Comparison of ENCODE assay signal across 29 cellular contexts in the genomic region with DNA sequence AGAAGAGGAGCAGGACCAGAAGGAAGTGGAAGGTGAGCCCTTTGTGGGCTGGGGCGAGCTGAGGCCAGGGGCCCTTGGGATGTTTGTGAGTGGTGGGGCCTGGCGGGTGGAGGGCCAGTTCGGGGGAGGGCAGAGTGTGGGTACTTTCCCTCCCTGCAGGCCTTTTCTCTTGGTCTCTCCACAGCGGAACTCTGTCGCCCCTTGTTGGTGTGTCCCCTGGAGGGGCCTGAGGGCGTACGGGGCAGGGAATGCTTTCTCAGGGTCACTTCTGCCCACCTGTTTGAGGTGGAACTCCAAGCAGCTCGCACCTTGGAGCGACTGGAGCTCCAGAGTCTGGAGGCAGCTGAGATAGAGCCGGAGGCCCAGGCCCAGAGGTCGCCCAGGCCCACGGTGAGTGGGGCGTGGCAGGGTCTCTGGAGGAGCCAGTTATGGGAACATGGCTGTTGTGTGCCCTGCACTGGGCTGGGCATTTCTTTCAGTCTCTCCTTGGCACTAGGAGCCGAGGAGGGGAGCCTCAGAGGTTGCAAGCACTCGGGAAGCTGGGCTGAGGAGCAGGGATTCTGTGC. TPM values are rescaled to one million over a fixed set of nuclear protein-coding genes. Genes with fewer than 3 reads are reported as not detected.
"Had no signal": no experiment of that assay in that cellular context is flagged by ENCODE, and none has a peak within 500 bp of the region (broad histone marks: within the 10 kb centered on the region; RNA-seq: fewer than 3 reads in every experiment).

No MANE protein-coding gene starts in this region.

- H3K9me3 ChIP-seq: adrenal gland, breast epithelium, MG63, SJCRH30, SK-N-SH had no signal

- H3K27ac Mint-ChIP-seq: activated B cell treated with CpG ODN at 0.5 μM for 24 hours; activated CD4-positive, alpha-beta memory T cell treated with anti-CD3 and anti-CD28 coated beads for 36 hours; activated CD4-positive, alpha-beta T cell treated with anti-CD3 and anti-CD28 coated beads, Interleukin-2, amount 10 ng/mL, durations not matched to agents 7 days and 5 days; activated naive CD8-positive, alpha-beta T cell; T-helper 2 cell treated with Interferon-gamma antibody and Interleukin-4, amounts not matched to agents 5 μg/mL and 100 μg/mL, for 36 hours had no signal

- H3K27ac ChIP-seq: breast epithelium, KMS-11, SJCRH30 had no signal

- H3K27me3 ChIP-seq: adrenal gland, breast epithelium, MG63, SJCRH30 had no signal

- H3K4me3 Mint-ChIP-seq: activated B cell treated with CpG ODN at 0.5 μM for 24 hours; activated CD4-positive, alpha-beta memory T cell treated with anti-CD3 and anti-CD28 coated beads for 36 hours; activated CD4-positive, alpha-beta T cell treated with anti-CD3 and anti-CD28 coated beads, Interleukin-2, amount 10 ng/mL, durations not matched to agents 7 days and 5 days; activated naive CD8-positive, alpha-beta T cell; activated T-cell treated with anti-CD3 and anti-CD28 coated beads, Interleukin-2, amount 50 U/mL, for 4 hours; T-helper 2 cell treated with Interferon-gamma antibody and Interleukin-4, amounts not matched to agents 5 μg/mL and 100 μg/mL, for 36 hours had no signal

- H3K9me3 Mint-ChIP-seq: activated B cell treated with CpG ODN at 0.5 μM for 24 hours; activated CD4-positive, alpha-beta memory T cell treated with anti-CD3 and anti-CD28 coated beads for 36 hours; activated CD4-positive, alpha-beta T cell treated with anti-CD3 and anti-CD28 coated beads, Interleukin-2, amount 10 ng/mL, durations not matched to agents 7 days and 5 days; activated T-cell treated with anti-CD3 and anti-CD28 coated beads, Interleukin-2, amount 50 U/mL, for 4 hours; T-helper 2 cell treated with Interferon-gamma antibody and Interleukin-4, amounts not matched to agents 5 μg/mL and 100 μg/mL, for 36 hours had no signal

- H3K4me1 ChIP-seq: adrenal gland, breast epithelium, SJCRH30 had no signal

- DNase-seq: activated B cell treated with CpG ODN at 0.5 μM for 24 hours; activated CD4-positive, alpha-beta memory T cell treated with anti-CD3 and anti-CD28 coated beads for 36 hours; activated CD4-positive, alpha-beta T cell treated with anti-CD3 and anti-CD28 coated beads, Interleukin-2, amount 10 ng/mL, durations not matched to agents 7 days and 5 days; activated CD8-positive, alpha-beta memory T cell treated with anti-CD3 and anti-CD28 coated beads for 24 hours; activated effector memory CD4-positive, alpha-beta T cell treated with anti-CD3 and anti-CD28 coated beads, Interleukin-2, amount 50 U/mL, for 16 hours; activated naive CD4-positive, alpha-beta T cell treated with Interleukin-2 at 50 U/mL for 16 hours; activated T-cell treated with anti-CD3 and anti-CD28 coated beads, Interleukin-2, amount 50 U/mL, for 4 hours; aorta; MG63; MV-4-11; NCI-H1092 treated with DMSO at 0.1 percent for 48 hours; NCI-H1417 treated with DMSO at 0.1 percent for 48 hours; NCI-H1694; NCI-H2029 treated with DMSO at 0.1 percent for 48 hours; NCI-H345; NCI-H510A; NCI-H526 treated with DMSO at 0.1 percent for 48 hours; NK-92 treated with Interleukin-12 subunit alpha and Interleukin-12 subunit beta, amount 100 ng/mL, for 24 hours; OCI-M1; RPMI8226; SJCRH30; SK-N-SH had no signal

- H3K36me3 ChIP-seq: breast epithelium, MG63, SJCRH30 had no signal

- ATAC-seq: activated T-cell treated with anti-CD3 and anti-CD28 coated beads, Interleukin-2, amount 50 U/mL, for 4 hours; Panc1 had no signal

- H3K4me2 ChIP-seq: KMS-11, SK-N-SH had no signal

- H3K27me3 Mint-ChIP-seq: activated B cell treated with CpG ODN at 0.5 μM for 24 hours; activated CD4-positive, alpha-beta memory T cell treated with anti-CD3 and anti-CD28 coated beads for 36 hours; activated CD4-positive, alpha-beta T cell treated with anti-CD3 and anti-CD28 coated beads, Interleukin-2, amount 10 ng/mL, durations not matched to agents 7 days and 5 days; activated naive CD8-positive, alpha-beta T cell had no signal

- H3K4me3 ChIP-seq: adrenal gland, breast epithelium, MG63, SJCRH30 had no signal

RNA-seq across cellular contexts. Expression of gene SLC4A3, which starts 18.9 kb away (rescaled TPM):
- total RNA-seq: activated B cell treated with CpG ODN at 0.5 μM for 24 hours; activated CD4-positive, alpha-beta memory T cell treated with anti-CD3 and anti-CD28 coated beads for 36 hours; activated CD4-positive, alpha-beta T cell treated with anti-CD3 and anti-CD28 coated beads, Interleukin-2, amount 10 ng/mL, durations not matched to agents 7 days and 5 days; T-helper 1 cell treated with Interleukin-12 subunit alpha and Interleukin-12 subunit beta and Interleukin-4 antibody, amounts not matched to agents 30 ng/mL and 1 ng/mL, for 36 hours had no signal

RNA-seq across cellular contexts. Expression of gene INHA, which starts 36.4 kb away (rescaled TPM):
- total RNA-seq: activated B cell treated with CpG ODN at 0.5 μM for 24 hours; activated CD4-positive, alpha-beta memory T cell treated with anti-CD3 and anti-CD28 coated beads for 36 hours; activated CD4-positive, alpha-beta T cell treated with anti-CD3 and anti-CD28 coated beads, Interleukin-2, amount 10 ng/mL, durations not matched to agents 7 days and 5 days; activated T-cell treated with anti-CD3 and anti-CD28 coated beads, Interleukin-2, amount 50 U/mL, for 4 hours; T-helper 1 cell treated with Interleukin-12 subunit alpha and Interleukin-12 subunit beta and Interleukin-4 antibody, amounts not matched to agents 30 ng/mL and 1 ng/mL, for 36 hours had no signal

RNA-seq across cellular contexts. Expression of gene OBSL1, which starts 37.1 kb away (rescaled TPM):
- total RNA-seq: activated B cell treated with CpG ODN at 0.5 μM for 24 hours; activated CD4-positive, alpha-beta T cell treated with anti-CD3 and anti-CD28 coated beads, Interleukin-2, amount 10 ng/mL, durations not matched to agents 7 days and 5 days had no signal
